8 cellular contexts compared by ENCODE assay signal in genomic region chr7:48089415-48089975, GRCh38. TPM values are rescaled to one million over a fixed set of nuclear protein-coding genes. Genes with fewer than 3 reads are reported as not detected.
DNase-seq lines count a peak whose midpoint lies in the region; ATAC-seq and TF ChIP-seq lines count a peak whose summit lies in the region.

No MANE protein-coding gene starts in this region.

- no peak for TF ChIP-seq RAD21 in liver (IDR thresholded peaks at IDR 0.05)

- peak; percentile 50 for DNase-seq in ACHN
- peak; percentile 48 for DNase-seq in T follicular helper cell (ENCODE audit: low read depth)
- DNase-seq in caudate nucleus (lab: John Stamatoyannopoulos, UW): peak in 38 of 61 donors; percentile 15 to 81 (median 58)
- DNase-seq in stimulated activated CD8-positive, alpha-beta memory T cell treated with anti-CD3 and anti-CD28 coated beads, Interleukin-4, amount 100 ng/mL, for 24 hours (ENCODE audit: low read depth): peak; percentile 36
- no peak for DNase-seq in SHP77 treated with DMSO at 0.1 percent for 48 hours (lab: John Stamatoyannopoulos, UW)

- peak overlapping the region; percentile 49 to 62 for H3K9ac ChIP-seq in liver (ENCODE audit: low read depth in 1 of 2, low read length in 2 of 2)

- 1% methylated on average over 53 of the region's 53 CpGs for WGBS in liver

- no peaks in the 10 kb centered on the region for H3K9me3 ChIP-seq in liver (ENCODE audit: control insufficient read depth in 4 of 4, low read length in 3 of 4)

- in situ Hi-C loops in ACHN (cut with HindIII; ENCODE audit: low pct_ligation_motif_present, low pct_unique_long_range_greater_than_20kb, low sequenced_read_pairs): loop anchor here (25.0 kb wide), 1 partner anchor 102 kb away; the partner anchor contains the start of gene HUS1

- peaks cover 0 to 12% (median 5%) of the 10 kb centered on the region in 4 donors for H3K4me1 ChIP-seq in liver (ENCODE audit: control insufficient read depth in 4 of 4, insufficient read depth in 4 of 4, low read length in 3 of 4)

- H3K36me3 ChIP-seq in liver (ENCODE audit: control insufficient read depth in 4 of 4, insufficient read depth in 3 of 4, low read depth in 1 of 4, low read length in 3 of 4): peaks cover 0 to 13% (median 6%) of the 10 kb centered on the region in 4 donors

- H3K27ac ChIP-seq in caudate nucleus (ENCODE audit: low read depth, low read length) (peak overlapping the region; percentile 70), liver (ENCODE audit: low read depth in 1 of 2, low read length in 2 of 2) (peak overlapping the region; percentile 92 to 99)

- no peak for TF ChIP-seq CTCF in liver (IDR thresholded peaks at IDR 0.05; ENCODE audit: low read depth, low read length, missing input control)

- no peaks in the 10 kb centered on the region for H3K27me3 ChIP-seq in liver (ENCODE audit: control insufficient read depth in 4 of 4, insufficient read depth in 4 of 4, low read length in 3 of 4)

- peak overlapping the region; percentile 62 to 75 (median 74) for H3K4me3 ChIP-seq in liver (ENCODE audit: low read depth in 1 of 3, low read length in 3 of 3)

- peak; percentile 18 for ATAC-seq in GM19023 (IDR thresholded peaks at IDR 0.05; ENCODE audit: unreplicated experiment)
- peak; percentile 16 for ATAC-seq in HG03175 (IDR thresholded peaks at IDR 0.05; ENCODE audit: unreplicated experiment)

TF ChIP-seq in liver, 16 proteins besides CTCF, POLR2A, EP300 and RAD21:
- TF ChIP-seq HNF4G (IDR thresholded peaks at IDR 0.05): no peak
- no peak for TF ChIP-seq YY1 (IDR thresholded peaks at IDR 0.05)
- TF ChIP-seq NR2F2 (IDR thresholded peaks at IDR 0.05): no peak
- no peak for TF ChIP-seq MAX (IDR thresholded peaks at IDR 0.05)
- TF ChIP-seq SP1 (IDR thresholded peaks at IDR 0.05): no peak
- TF ChIP-seq HNF4A (conservative IDR thresholded peaks at IDR 0.05): no peak
- no peak for TF ChIP-seq FOXA1 (IDR thresholded peaks at IDR 0.05)

RNA-seq across cellular contexts. Expression of gene UPP1, which starts 0.4 kb away (rescaled TPM):
- 1 to 10 TPM; 3.1 to 8.2 TPM for total RNA-seq in liver
- polyA plus RNA-seq in liver: 10 to 100 TPM; 10.1 to 18.8 TPM

RNA-seq across cellular contexts. Expression of gene C7orf57, which starts 54.2 kb away (rescaled TPM):
- total RNA-seq in liver: not detected
- polyA plus RNA-seq in liver: not detected
